ENCODE assay signal across 25 cellular contexts in the genomic region with DNA sequence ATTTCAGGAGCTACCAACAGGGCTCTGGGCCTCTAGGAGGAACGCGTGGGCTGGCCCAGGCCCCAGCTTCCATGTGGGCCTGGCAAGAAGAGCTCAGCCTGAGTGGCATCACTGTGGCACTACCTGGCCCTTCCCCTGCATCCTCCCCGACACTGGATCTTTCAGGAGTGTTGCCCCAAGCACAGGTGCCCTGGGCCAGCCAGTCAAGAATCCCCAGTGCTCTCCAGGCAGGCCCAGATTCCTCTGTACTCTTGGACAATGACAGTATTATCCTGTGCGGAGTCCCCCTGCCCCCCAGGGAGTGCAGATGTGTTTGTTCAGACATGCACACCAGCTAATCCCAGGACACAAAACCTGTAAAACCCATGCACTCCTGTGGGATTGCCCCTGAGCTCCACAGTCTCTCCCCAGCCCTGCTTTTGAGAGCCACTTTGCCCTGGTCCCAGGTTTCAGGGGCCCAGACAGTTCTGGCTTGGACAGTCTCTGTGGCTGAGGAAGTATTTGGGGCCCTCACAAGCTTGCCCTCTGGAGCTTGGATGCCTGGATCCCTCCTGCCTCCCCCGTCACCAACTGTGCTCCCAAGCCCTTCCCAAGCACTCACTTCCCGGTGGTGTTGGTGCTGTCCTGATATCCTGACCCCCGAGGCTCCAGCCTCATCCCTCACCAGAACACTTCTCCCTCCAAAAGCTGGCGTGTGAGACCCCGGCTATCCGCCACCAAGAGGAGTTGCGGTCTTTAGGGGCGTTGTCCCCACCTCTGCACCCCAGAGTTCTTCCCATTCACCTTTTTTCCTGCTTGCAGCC. TPM values are rescaled to one million over a fixed set of nuclear protein-coding genes. Genes with fewer than 3 reads are reported as not detected.
DNase-seq lines count a peak whose midpoint lies in the region; ATAC-seq, FAIRE-seq and TF ChIP-seq lines count a peak whose summit lies in the region.
"Had no signal": no experiment of that assay in that cellular context is flagged by ENCODE, and none has a peak within 500 bp of the region (broad histone marks: within the 10 kb centered on the region; RNA-seq: fewer than 3 reads in every experiment).

No MANE protein-coding gene starts in this region.

- no peak overlapping the region for H2AFZ ChIP-seq in HepG2 (ENCODE audit: low read length)

- WGBS in HepG2 (ENCODE audit: low lambda C conversion rate): 53% methylated on average over 9 of the region's 12 CpGs
- WGBS in sigmoid colon, 2 donors: 89 to 91% methylated on average over 12 of the region's 12 CpGs

- H3K36me3 Mint-ChIP-seq in activated CD4-positive, alpha-beta memory T cell treated with anti-CD3 and anti-CD28 coated beads for 36 hours: no peaks in the 10 kb centered on the region
- H3K36me3 Mint-ChIP-seq in activated CD4-positive, alpha-beta T cell treated with anti-CD3 and anti-CD28 coated beads, Interleukin-2, amount 10 ng/mL, durations not matched to agents 24 days and 14 days (ENCODE audit: low read depth): no peaks in the 10 kb centered on the region
- H3K36me3 Mint-ChIP-seq: CD4-positive, alpha-beta memory T cell had no signal

- POLR2A ChIA-PET in HepG2 (lab: Yijun Ruan, JAX): no interaction called here
- POLR2A ChIA-PET in activated CD4-positive, alpha-beta memory T cell treated with anti-CD3 and anti-CD28 coated beads for 36 hours (lab: Charles Lee): no interaction called here

- H3K79me2 ChIP-seq in HepG2 (ENCODE audit: insufficient read depth, low read length): no peaks in the 10 kb centered on the region

- H3K27ac Mint-ChIP-seq in activated CD4-positive, alpha-beta memory T cell treated with anti-CD3 and anti-CD28 coated beads for 36 hours: no peak overlapping the region
- no peak overlapping the region for H3K27ac Mint-ChIP-seq in activated CD4-positive, alpha-beta T cell treated with anti-CD3 and anti-CD28 coated beads, Interleukin-2, amount 10 ng/mL, durations not matched to agents 24 days and 14 days
- H3K27ac Mint-ChIP-seq: CD4-positive, alpha-beta memory T cell had no signal

- H3K27me3 ChIP-seq in SJCRH30: no peaks in the 10 kb centered on the region
- H3K27me3 ChIP-seq in HepG2 (ENCODE audit: control insufficient read depth in 1 of 2, insufficient read depth in 2 of 2, low read length in 2 of 2): peaks cover 0 to 2% of the 10 kb centered on the region in 2 experiments; a peak in 1 of 5 replicates
- no peaks in the 10 kb centered on the region for H3K27me3 ChIP-seq in sigmoid colon
- H3K27me3 ChIP-seq: BLaER1 treated with 17β-estradiol and CSF1 and Interleukin-3, amounts not matched to agents 10 nM and 100 nM; MG63 had no signal

- no peaks in the 10 kb centered on the region for H4K20me1 ChIP-seq in HepG2 (ENCODE audit: insufficient read depth, low read length)

- no peak overlapping the region for H3K4me3 Mint-ChIP-seq in activated CD4-positive, alpha-beta memory T cell treated with anti-CD3 and anti-CD28 coated beads for 36 hours
- H3K4me3 Mint-ChIP-seq in activated CD4-positive, alpha-beta T cell treated with anti-CD3 and anti-CD28 coated beads, Interleukin-2, amount 10 ng/mL, durations not matched to agents 24 days and 14 days: no peak overlapping the region
- H3K4me3 Mint-ChIP-seq: CD4-positive, alpha-beta memory T cell had no signal

- H3K4me1 Mint-ChIP-seq in activated CD4-positive, alpha-beta memory T cell treated with anti-CD3 and anti-CD28 coated beads for 36 hours (ENCODE audit: low read depth): no peaks in the 10 kb centered on the region
- no peaks in the 10 kb centered on the region for H3K4me1 Mint-ChIP-seq in activated CD4-positive, alpha-beta T cell treated with anti-CD3 and anti-CD28 coated beads, Interleukin-2, amount 10 ng/mL, durations not matched to agents 24 days and 14 days
- H3K4me1 Mint-ChIP-seq: CD4-positive, alpha-beta memory T cell had no signal

- peaks cover 13% of the 10 kb centered on the region for H3K36me3 ChIP-seq in SJCRH30
- H3K36me3 ChIP-seq in HepG2 (replicated peaks in 1 of 2; ENCODE audit: control insufficient read depth in 1 of 2, insufficient read depth in 2 of 2, low read length in 2 of 2): no peaks in the 10 kb centered on the region
- H3K36me3 ChIP-seq in sigmoid colon: no peaks in the 10 kb centered on the region
- H3K36me3 ChIP-seq: BLaER1 treated with 17β-estradiol and CSF1 and Interleukin-3, amounts not matched to agents 10 nM and 100 nM; MG63 had no signal

- H3K9me3 Mint-ChIP-seq in activated CD4-positive, alpha-beta memory T cell treated with anti-CD3 and anti-CD28 coated beads for 36 hours: no peaks in the 10 kb centered on the region
- no peaks in the 10 kb centered on the region for H3K9me3 Mint-ChIP-seq in activated CD4-positive, alpha-beta T cell treated with anti-CD3 and anti-CD28 coated beads, Interleukin-2, amount 10 ng/mL, durations not matched to agents 24 days and 14 days
- H3K9me3 Mint-ChIP-seq: CD4-positive, alpha-beta memory T cell had no signal

- TF ChIP-seq POLR2A in HepG2 (IDR thresholded peaks at IDR 0.05; ENCODE audit: insufficient read depth in 1 of 2, low read depth in 2 of 2, low read length in 2 of 2): no peak
- no peak for TF ChIP-seq POLR2A in sigmoid colon (IDR thresholded peaks at IDR 0.05)

- CTCF ChIA-PET in HepG2 (lab: Yijun Ruan, JAX; ENCODE audit: low intra/inter-chr PET ratio, low total read pairs): no interaction called here
- CTCF ChIA-PET in activated CD4-positive, alpha-beta memory T cell treated with anti-CD3 and anti-CD28 coated beads for 36 hours (lab: Charles Lee): no interaction called here

- no peaks in the 10 kb centered on the region for H3K27me3 Mint-ChIP-seq in activated CD4-positive, alpha-beta memory T cell treated with anti-CD3 and anti-CD28 coated beads for 36 hours
- H3K27me3 Mint-ChIP-seq in activated CD4-positive, alpha-beta T cell treated with anti-CD3 and anti-CD28 coated beads, Interleukin-2, amount 10 ng/mL, durations not matched to agents 24 days and 14 days: no peaks in the 10 kb centered on the region
- H3K27me3 Mint-ChIP-seq: CD4-positive, alpha-beta memory T cell had no signal

- TF ChIP-seq EP300 in HepG2 (IDR thresholded peaks at IDR 0.05; ENCODE audit: low read depth in 2 of 2, low read length in 2 of 2) (no peak), HepG2 (CRISPR knock-in tag; IDR thresholded peaks at IDR 0.05; ENCODE audit: borderline replicate concordance) (no peak), sigmoid colon (IDR thresholded peaks at IDR 0.05) (no peak)

- no peak overlapping the region for H3K4me3 ChIP-seq in SJCRH30
- H3K4me3 ChIP-seq in HepG2 (replicated peaks in 1 of 3; ENCODE audit: insufficient read depth in 1 of 3, low read depth in 2 of 3, low read length in 3 of 3): no peak overlapping the region
- no peak overlapping the region for H3K4me3 ChIP-seq in sigmoid colon
- H3K4me3 ChIP-seq: BLaER1 treated with 17β-estradiol and CSF1 and Interleukin-3, amounts not matched to agents 10 nM and 100 nM; MG63 had no signal

- ATAC-seq in HepG2: peak; percentile 67
- ATAC-seq: Right ventricle myocardium inferior had no signal

- no peak overlapping the region for H3K27ac ChIP-seq in SJCRH30
- H3K27ac ChIP-seq in HepG2 (ENCODE audit: extremely low read length, insufficient read depth, low read length): no peak overlapping the region
- no peak overlapping the region for H3K27ac ChIP-seq in sigmoid colon
- H3K27ac ChIP-seq: BLaER1 treated with 17β-estradiol and CSF1 and Interleukin-3, amounts not matched to agents 10 nM and 100 nM had no signal

- intact Hi-C loops in HepG2 (cut with micrococcal nuclease; ENCODE audit: unreplicated experiment): loop anchor here (5.0 kb wide), 1 partner anchor 43 kb away; no protein-coding TSS in a partner anchor
- intact Hi-C loops in sigmoid colon (cut with DNase I): no loop called here
- intact Hi-C loops in activated CD4-positive, alpha-beta memory T cell treated with anti-CD3 and anti-CD28 coated beads for 36 hours (cut with micrococcal nuclease): no loop called here
- intact Hi-C loops in activated CD4-positive, alpha-beta T cell treated with anti-CD3 and anti-CD28 coated beads, Interleukin-2, amount 10 ng/mL, durations not matched to agents 24 days and 14 days (cut with micrococcal nuclease): no loop called here

- no peak overlapping the region for H3K9ac ChIP-seq in HepG2 (ENCODE audit: insufficient read depth, low read depth, low read length)
- H3K9ac ChIP-seq: BLaER1 treated with 17β-estradiol and CSF1 and Interleukin-3, amounts not matched to agents 10 nM and 100 nM had no signal

- H3K4me1 ChIP-seq in SJCRH30 (no peaks in the 10 kb centered on the region), HepG2 (ENCODE audit: insufficient read depth, low read length) (peaks cover 44% of the 10 kb centered on the region), sigmoid colon (no peaks in the 10 kb centered on the region)

- TF ChIP-seq RAD21 in HepG2 (CRISPR knock-in tag; IDR thresholded peaks at IDR 0.05): no peak

- DNase-seq in NCI-H82 (lab: John Stamatoyannopoulos, UW): peak; percentile 25
- DNase-seq in NCI-H82 treated with DMSO at 0.1 percent for 48 hours (lab: John Stamatoyannopoulos, UW; ENCODE audit: unreplicated experiment): no peak
- peak; percentile 63 to 73 for DNase-seq in SJCRH30
- peak; percentile 70 for DNase-seq in HepG2 (ENCODE audit: low spot score)
- DNase-seq in sigmoid colon: peak; percentile 50
- no peak for DNase-seq in HPDE6-E6E7 (ENCODE audit: extremely low spot score)
- DNase-seq in activated CD4-positive, alpha-beta memory T cell treated with anti-CD3 and anti-CD28 coated beads for 36 hours: no peak
- DNase-seq in activated CD4-positive, alpha-beta T cell treated with anti-CD3 and anti-CD28 coated beads, Interleukin-2, amount 10 ng/mL, durations not matched to agents 24 days and 14 days: no peak
- DNase-seq: 8988T; Caco-2; CD4-positive, alpha-beta memory T cell; DND-41; GOT3; Kasumi-1; MG63; NCI-H1417; NCI-H1694 treated with DMSO at 0.1 percent for 48 hours; NCI-H2081 treated with DMSO at 0.1 percent for 48 hours; NCI-H748 treated with DMSO at 0.1 percent for 48 hours had no signal

- in situ Hi-C loops in HepG2 (cut with HindIII; ENCODE audit: extremely low pct_ligation_motif_present, low pct_unique_long_range_greater_than_20kb): no loop called here

- TF ChIP-seq CTCF in HepG2 (CRISPR knock-in tag; IDR thresholded peaks at IDR 0.05) (no peak), sigmoid colon (IDR thresholded peaks at IDR 0.05) (no peak)

- H3K4me2 ChIP-seq in HepG2 (ENCODE audit: low read depth, low read length): peak overlapping the region; percentile 50

- peak; percentile 53 for FAIRE-seq in HepG2 (lab: Jason Lieb, UNC)
- FAIRE-seq: GM12892, RCC 7860 had no signal

- H3K9me3 ChIP-seq in SJCRH30 (replicated peaks) (no peaks in the 10 kb centered on the region), HepG2 (ENCODE audit: low read length) (no peaks in the 10 kb centered on the region), sigmoid colon (no peaks in the 10 kb centered on the region)
- H3K9me3 ChIP-seq: BLaER1 treated with 17β-estradiol and CSF1 and Interleukin-3, amounts not matched to agents 10 nM and 100 nM; Caco-2; MG63 had no signal

- no TSS peak for BruUV-seq in HepG2 (replicated peaks; lab: Mats Ljungman, UMichigan)

RNA-seq across cellular contexts. Expression of a gene that starts 39.9 kb away (rescaled TPM):
- total RNA-seq in SJCRH30 (2014; rRNA removed; shearing (Covaris generic)): 5.2 and 6.7 TPM in 2 replicates
- total RNA-seq in HepG2 (2016; rRNA removed; fragmentation: Illumina TruSeq; extraction: Trizol) (0.03 and 0.04 TPM in 2 replicates), sigmoid colon (1 to 10 TPM in 1 of 4 donors, under 1 TPM in 2, not detected in 1; 0.36 to 1.9 (median 0.54) TPM)
- total RNA-seq in HepG2 (2016; cell fraction: cytosol; rRNA removed; fragmentation: Illumina TruSeq; extraction: Trizol; ENCODE audit: low read depth): not detected in 2 replicates
- total RNA-seq in HepG2 (2016; cell fraction: insoluble cytoplasmic fraction; rRNA removed; fragmentation: Illumina TruSeq; extraction: Trizol): 0.04 and 0.06 TPM in 2 replicates
- total RNA-seq in HepG2 (2016; cell fraction: membrane; rRNA removed; fragmentation: Illumina TruSeq; extraction: Trizol): 0.03 and 0.10 TPM in 2 replicates
- 0.34 and 0.38 TPM in 2 replicates for total RNA-seq in HepG2 (2016; cell fraction: nucleus; rRNA removed; fragmentation: Illumina TruSeq; extraction: Trizol)
- polyA plus RNA-seq in HepG2 (2011; rRNA removed) (0.01 TPM in 1 of 2 replicates, not detected in the other), sigmoid colon (under 1 TPM in 1 of 3 donors, not detected in 2; 0.42 TPM)
- not detected in 2 replicates for polyA plus RNA-seq in HepG2 (2011; cell fraction: cytosol; rRNA removed)
- polyA plus RNA-seq in HepG2 (2011; cell fraction: nucleus; rRNA removed): 0.16 and 0.19 TPM in 2 replicates
- polyA plus RNA-seq in HepG2 (2012): 0.11 and 0.51 TPM in 2 replicates
- polyA plus RNA-seq in HepG2 (2016; cell fraction: cytosol; fragmentation: Illumina TruSeq; extraction: Trizol; ENCODE audit: low read depth): 0.02 TPM in 1 of 2 replicates, not detected in the other
- 0.07 TPM in 1 of 2 replicates, not detected in the other for polyA plus RNA-seq in HepG2 (2016; cell fraction: insoluble cytoplasmic fraction; fragmentation: Illumina TruSeq; extraction: Trizol; ENCODE audit: low read depth)
- polyA plus RNA-seq in HepG2 (2016; cell fraction: membrane; fragmentation: Illumina TruSeq; extraction: Trizol; ENCODE audit: low read depth): 0.02 TPM in 1 of 2 replicates, not detected in the other
- 0.36 and 0.99 TPM in 2 replicates for polyA plus RNA-seq in HepG2 (2016; cell fraction: nucleus; fragmentation: Illumina TruSeq; extraction: Trizol; ENCODE audit: insufficient read depth, low read depth)
- not detected in 2 replicates for polyA minus RNA-seq in HepG2 (2011; rRNA and poly(A)+ RNA removed; ENCODE audit: low replicate concordance)
- polyA minus RNA-seq in HepG2 (2011; cell fraction: cytosol; rRNA and poly(A)+ RNA removed): not detected in 2 replicates
- polyA minus RNA-seq in HepG2 (2011; cell fraction: nucleus; rRNA and poly(A)+ RNA removed): 0.39 and 0.50 TPM in 2 replicates
- total RNA-seq in activated CD4-positive, alpha-beta memory T cell treated with anti-CD3 and anti-CD28 coated beads for 36 hours: not detected
- total RNA-seq in activated CD4-positive, alpha-beta T cell treated with anti-CD3 and anti-CD28 coated beads, Interleukin-2, amount 10 ng/mL, durations not matched to agents 24 days and 14 days: not detected in 2 replicates
- total RNA-seq: CD4-positive, alpha-beta memory T cell; NCI-H460; OCI-LY7; Right ventricle myocardium inferior had no signal

RNA-seq across cellular contexts. Expression of a gene that starts 55.1 kb away (rescaled TPM):
- total RNA-seq in SJCRH30 (2014; rRNA removed; shearing (Covaris generic)): 675 and 679 TPM in 2 replicates
- total RNA-seq in HepG2 (2016; rRNA removed; fragmentation: Illumina TruSeq; extraction: Trizol): not detected in 2 replicates
- total RNA-seq in HepG2 (2016; cell fraction: cytosol; rRNA removed; fragmentation: Illumina TruSeq; extraction: Trizol; ENCODE audit: low read depth): not detected in 2 replicates
- total RNA-seq in HepG2 (2016; cell fraction: insoluble cytoplasmic fraction; rRNA removed; fragmentation: Illumina TruSeq; extraction: Trizol): not detected in 2 replicates
- not detected in 2 replicates for total RNA-seq in HepG2 (2016; cell fraction: membrane; rRNA removed; fragmentation: Illumina TruSeq; extraction: Trizol)
- not detected in 2 replicates for total RNA-seq in HepG2 (2016; cell fraction: nucleus; rRNA removed; fragmentation: Illumina TruSeq; extraction: Trizol)
- not detected in 2 replicates for polyA plus RNA-seq in HepG2 (2011; rRNA removed)
- polyA plus RNA-seq in HepG2 (2011; cell fraction: cytosol; rRNA removed): not detected in 2 replicates
- polyA plus RNA-seq in HepG2 (2011; cell fraction: nucleus; rRNA removed): not detected in 2 replicates
- not detected in 2 replicates for polyA plus RNA-seq in HepG2 (2012)
- polyA plus RNA-seq in HepG2 (2016; cell fraction: cytosol; fragmentation: Illumina TruSeq; extraction: Trizol; ENCODE audit: low read depth): not detected in 2 replicates
- not detected in 2 replicates for polyA plus RNA-seq in HepG2 (2016; cell fraction: insoluble cytoplasmic fraction; fragmentation: Illumina TruSeq; extraction: Trizol; ENCODE audit: low read depth)
- not detected in 2 replicates for polyA plus RNA-seq in HepG2 (2016; cell fraction: membrane; fragmentation: Illumina TruSeq; extraction: Trizol; ENCODE audit: low read depth)
- polyA plus RNA-seq in HepG2 (2016; cell fraction: nucleus; fragmentation: Illumina TruSeq; extraction: Trizol; ENCODE audit: insufficient read depth, low read depth): not detected in 2 replicates
- polyA minus RNA-seq in HepG2 (2011; rRNA and poly(A)+ RNA removed; ENCODE audit: low replicate concordance): not detected in 2 replicates
- not detected in 2 replicates for polyA minus RNA-seq in HepG2 (2011; cell fraction: cytosol; rRNA and poly(A)+ RNA removed)
- polyA minus RNA-seq in HepG2 (2011; cell fraction: nucleus; rRNA and poly(A)+ RNA removed): not detected in 2 replicates
- not detected for total RNA-seq in sigmoid colon
- polyA plus RNA-seq in sigmoid colon: not detected
- not detected for total RNA-seq in activated CD4-positive, alpha-beta memory T cell treated with anti-CD3 and anti-CD28 coated beads for 36 hours
- not detected in 2 replicates for total RNA-seq in activated CD4-positive, alpha-beta T cell treated with anti-CD3 and anti-CD28 coated beads, Interleukin-2, amount 10 ng/mL, durations not matched to agents 24 days and 14 days
- total RNA-seq: Caco-2; CD4-positive, alpha-beta memory T cell; OCI-LY7 had no signal
- polyA plus RNA-seq: CD4-positive, alpha-beta memory T cell had no signal

Comparison
In these comparisons a context has a peak if more than half of its experiments do, and no peak if none do; other contexts are left out.
1. DNase-seq: peak in NCI-H82 (single experiment), SJCRH30 (2 of 2), HepG2 (single experiment) and sigmoid colon (single experiment); none in NCI-H82 treated with DMSO at 0.1 percent for 48 hours (single experiment), HPDE6-E6E7 (single experiment), activated CD4-positive, alpha-beta memory T cell treated with anti-CD3 and anti-CD28 coated beads for 36 hours (single experiment) and activated CD4-positive, alpha-beta T cell treated with anti-CD3 and anti-CD28 coated beads, Interleukin-2, amount 10 ng/mL, durations not matched to agents 24 days and 14 days (single experiment).
2. RNA of a gene that starts 55.1 kb away (total RNA-seq): 675 to 679 TPM in SJCRH30; not detected in HepG2, not detected in sigmoid colon, not detected in activated CD4-positive, alpha-beta memory T cell treated with anti-CD3 and anti-CD28 coated beads for 36 hours and not detected in activated CD4-positive, alpha-beta T cell treated with anti-CD3 and anti-CD28 coated beads, Interleukin-2, amount 10 ng/mL, durations not matched to agents 24 days and 14 days; every median in the first group is over 100 times any median in the second.